ENCODE assay signal across 25 cellular contexts in the genomic region with DNA sequence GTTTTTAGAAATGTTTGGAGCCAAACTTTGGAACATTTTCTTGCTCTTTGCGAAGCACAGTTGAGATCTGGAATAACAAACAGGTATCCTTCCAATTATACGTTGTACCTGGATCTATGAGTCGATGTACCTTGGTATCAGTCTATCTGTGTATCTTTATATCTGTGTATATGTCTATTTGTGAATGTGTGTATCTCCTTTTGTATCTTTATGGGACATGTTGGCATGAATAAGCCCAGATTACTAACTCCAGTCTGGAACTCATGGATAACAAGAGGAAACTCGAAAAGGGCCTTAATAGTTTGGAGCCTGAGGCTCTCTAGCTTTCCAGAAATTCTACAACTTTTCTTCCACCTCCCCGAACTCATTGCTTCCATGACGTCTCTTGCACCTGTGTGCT.
"Had no signal": no experiment of that assay in that cellular context is flagged by ENCODE, and none has a peak within 500 bp of the region (broad histone marks: within the 10 kb centered on the region; RNA-seq: fewer than 3 reads in every experiment).

No MANE protein-coding gene starts in this region.

- DNase-seq: activated B cell treated with CpG ODN at 0.5 μM for 24 hours; activated CD4-positive, alpha-beta memory T cell treated with anti-CD3 and anti-CD28 coated beads for 36 hours; activated CD4-positive, alpha-beta T cell treated with anti-CD3 and anti-CD28 coated beads, Interleukin-2, amount 10 ng/mL, durations not matched to agents 7 days and 5 days; activated CD8-positive, alpha-beta memory T cell treated with anti-CD3 and anti-CD28 coated beads for 24 hours; activated effector memory CD4-positive, alpha-beta T cell treated with anti-CD3 and anti-CD28 coated beads, Interleukin-2, amount 50 U/mL, for 16 hours; activated naive CD4-positive, alpha-beta T cell treated with Interleukin-2 at 50 U/mL for 16 hours; activated naive CD8-positive, alpha-beta T cell treated with anti-CD3 and anti-CD28 coated beads, Interleukin-2, amount 50 U/mL, for 24 hours; activated T-cell treated with anti-CD3 and anti-CD28 coated beads, Interleukin-2, amount 50 U/mL, for 4 hours; amniotic stem cell; body of pancreas; cerebellar nuclear complex; KG1; NCI-H1092; NCI-H1930; NCI-H2171; NCI-H345; NCI-H510A; NCI-H69; NK-92 treated with Interleukin-12 subunit alpha and Interleukin-12 subunit beta, amount 100 ng/mL, for 24 hours; OCI-M1; SHP77 treated with DMSO at 0.1 percent for 48 hours had no signal

- H3K4me1 Mint-ChIP-seq: activated B cell treated with CpG ODN at 0.5 μM for 24 hours; activated CD4-positive, alpha-beta T cell treated with anti-CD3 and anti-CD28 coated beads, Interleukin-2, amount 10 ng/mL, durations not matched to agents 7 days and 5 days had no signal

- H3K27ac Mint-ChIP-seq: activated B cell treated with CpG ODN at 0.5 μM for 24 hours; activated CD4-positive, alpha-beta memory T cell treated with anti-CD3 and anti-CD28 coated beads for 36 hours; activated CD4-positive, alpha-beta T cell treated with anti-CD3 and anti-CD28 coated beads, Interleukin-2, amount 10 ng/mL, durations not matched to agents 7 days and 5 days; activated naive CD8-positive, alpha-beta T cell treated with anti-CD3 and anti-CD28 coated beads, Interleukin-2, amount 50 U/mL, for 24 hours; T-helper 1 cell treated with Interleukin-12 subunit alpha and Interleukin-12 subunit beta and Interleukin-4 antibody, amounts not matched to agents 30 μg/mL and 1 μg/mL, for 36 hours had no signal

- H3K27me3 Mint-ChIP-seq: activated B cell treated with CpG ODN at 0.5 μM for 24 hours; activated CD4-positive, alpha-beta memory T cell treated with anti-CD3 and anti-CD28 coated beads for 36 hours; activated CD4-positive, alpha-beta T cell treated with anti-CD3 and anti-CD28 coated beads, Interleukin-2, amount 10 ng/mL, durations not matched to agents 7 days and 5 days had no signal

- H3K27me3 ChIP-seq: ascending aorta, body of pancreas, cardiac muscle cell had no signal

- H3K36me3 ChIP-seq: ascending aorta, cardiac muscle cell had no signal

- H3K9me3 Mint-ChIP-seq: activated T-cell treated with anti-CD3 and anti-CD28 coated beads, Interleukin-2, amount 50 U/mL, for 4 hours had no signal

- ATAC-seq: activated naive CD4-positive, alpha-beta T cell treated with anti-CD3 and anti-CD28 coated beads, Interleukin-2, amount 50 U/mL, for 72 hours; activated naive CD8-positive, alpha-beta T cell treated with anti-CD3 and anti-CD28 coated beads, Interleukin-2, amount 50 U/mL, for 24 hours; activated T-cell treated with anti-CD3 and anti-CD28 coated beads, Interleukin-2, amount 50 U/mL, for 4 hours; body of pancreas had no signal

- H3K4me3 Mint-ChIP-seq: activated B cell treated with CpG ODN at 0.5 μM for 24 hours; activated CD4-positive, alpha-beta memory T cell treated with anti-CD3 and anti-CD28 coated beads for 36 hours; activated CD4-positive, alpha-beta T cell treated with anti-CD3 and anti-CD28 coated beads, Interleukin-2, amount 10 ng/mL, durations not matched to agents 7 days and 5 days; activated naive CD8-positive, alpha-beta T cell treated with anti-CD3 and anti-CD28 coated beads, Interleukin-2, amount 50 U/mL, for 24 hours; activated T-cell treated with anti-CD3 and anti-CD28 coated beads, Interleukin-2, amount 50 U/mL, for 4 hours; T-helper 1 cell treated with Interleukin-12 subunit alpha and Interleukin-12 subunit beta and Interleukin-4 antibody, amounts not matched to agents 30 μg/mL and 1 μg/mL, for 36 hours had no signal

- H3K9me3 ChIP-seq: ascending aorta, body of pancreas had no signal

- H3K27ac ChIP-seq: ascending aorta, body of pancreas, cardiac muscle cell had no signal

- H3K4me1 ChIP-seq: ascending aorta, body of pancreas had no signal

- H3K4me3 ChIP-seq: ascending aorta, body of pancreas, cardiac muscle cell had no signal
